In genomic region chr3:33426630-33427341, GRCh38 we compare ENCODE assay signal across 2 cellular contexts.
TF ChIP-seq lines count a peak whose summit lies in the region.

No MANE protein-coding gene starts in this region.

TF ChIP-seq in HCT116, 20 proteins besides CTCF, POLR2A, EP300 and RAD21:
- TF ChIP-seq TCF7L2 (IDR thresholded peaks at IDR 0.05; ENCODE audit: borderline replicate concordance, extremely low read depth, insufficient read depth, insufficient read length) (no peak), EZH2phosphoT487 (IDR thresholded peaks at IDR 0.05; ENCODE audit: borderline replicate concordance) (no peak), SRF (IDR thresholded peaks at IDR 0.05; ENCODE audit: low read depth) (no peak), POLR2AphosphoS5 (IDR thresholded peaks at IDR 0.05; ENCODE audit: low read depth, low read length) (no peak), EGR1 (IDR thresholded peaks at IDR 0.05; ENCODE audit: low read depth) (no peak), CBX3 (IDR thresholded peaks at IDR 0.05; ENCODE audit: low read depth) (no peak), SIN3A (IDR thresholded peaks at IDR 0.05; ENCODE audit: low read depth) (no peak)
- TF ChIP-seq, protein P1, sequence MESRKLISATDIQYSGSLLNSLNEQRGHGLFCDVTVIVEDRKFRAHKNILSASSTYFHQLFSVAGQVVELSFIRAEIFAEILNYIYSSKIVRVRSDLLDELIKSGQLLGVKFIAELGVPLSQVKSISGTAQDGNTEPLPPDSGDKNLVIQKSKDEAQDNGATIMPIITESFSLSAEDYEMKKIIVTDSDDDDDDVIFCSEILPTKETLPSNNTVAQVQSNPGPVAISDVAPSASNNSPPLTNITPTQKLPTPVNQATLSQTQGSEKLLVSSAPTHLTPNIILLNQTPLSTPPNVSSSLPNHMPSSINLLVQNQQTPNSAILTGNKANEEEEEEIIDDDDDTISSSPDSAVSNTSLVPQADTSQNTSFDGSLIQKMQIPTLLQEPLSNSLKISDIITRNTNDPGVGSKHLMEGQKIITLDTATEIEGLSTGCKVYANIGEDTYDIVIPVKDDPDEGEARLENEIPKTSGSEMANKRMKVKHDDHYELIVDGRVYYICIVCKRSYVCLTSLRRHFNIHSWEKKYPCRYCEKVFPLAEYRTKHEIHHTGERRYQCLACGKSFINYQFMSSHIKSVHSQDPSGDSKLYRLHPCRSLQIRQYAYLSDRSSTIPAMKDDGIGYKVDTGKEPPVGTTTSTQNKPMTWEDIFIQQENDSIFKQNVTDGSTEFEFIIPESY (IDR thresholded peaks at IDR 0.05; ENCODE audit: extremely low read depth, insufficient replicate concordance, low read length): no peak
- TF ChIP-seq, protein P2, sequence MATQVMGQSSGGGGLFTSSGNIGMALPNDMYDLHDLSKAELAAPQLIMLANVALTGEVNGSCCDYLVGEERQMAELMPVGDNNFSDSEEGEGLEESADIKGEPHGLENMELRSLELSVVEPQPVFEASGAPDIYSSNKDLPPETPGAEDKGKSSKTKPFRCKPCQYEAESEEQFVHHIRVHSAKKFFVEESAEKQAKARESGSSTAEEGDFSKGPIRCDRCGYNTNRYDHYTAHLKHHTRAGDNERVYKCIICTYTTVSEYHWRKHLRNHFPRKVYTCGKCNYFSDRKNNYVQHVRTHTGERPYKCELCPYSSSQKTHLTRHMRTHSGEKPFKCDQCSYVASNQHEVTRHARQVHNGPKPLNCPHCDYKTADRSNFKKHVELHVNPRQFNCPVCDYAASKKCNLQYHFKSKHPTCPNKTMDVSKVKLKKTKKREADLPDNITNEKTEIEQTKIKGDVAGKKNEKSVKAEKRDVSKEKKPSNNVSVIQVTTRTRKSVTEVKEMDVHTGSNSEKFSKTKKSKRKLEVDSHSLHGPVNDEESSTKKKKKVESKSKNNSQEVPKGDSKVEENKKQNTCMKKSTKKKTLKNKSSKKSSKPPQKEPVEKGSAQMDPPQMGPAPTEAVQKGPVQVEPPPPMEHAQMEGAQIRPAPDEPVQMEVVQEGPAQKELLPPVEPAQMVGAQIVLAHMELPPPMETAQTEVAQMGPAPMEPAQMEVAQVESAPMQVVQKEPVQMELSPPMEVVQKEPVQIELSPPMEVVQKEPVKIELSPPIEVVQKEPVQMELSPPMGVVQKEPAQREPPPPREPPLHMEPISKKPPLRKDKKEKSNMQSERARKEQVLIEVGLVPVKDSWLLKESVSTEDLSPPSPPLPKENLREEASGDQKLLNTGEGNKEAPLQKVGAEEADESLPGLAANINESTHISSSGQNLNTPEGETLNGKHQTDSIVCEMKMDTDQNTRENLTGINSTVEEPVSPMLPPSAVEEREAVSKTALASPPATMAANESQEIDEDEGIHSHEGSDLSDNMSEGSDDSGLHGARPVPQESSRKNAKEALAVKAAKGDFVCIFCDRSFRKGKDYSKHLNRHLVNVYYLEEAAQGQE (IDR thresholded peaks at IDR 0.05; ENCODE audit: low read depth): no peak
- TF ChIP-seq, protein P3, sequence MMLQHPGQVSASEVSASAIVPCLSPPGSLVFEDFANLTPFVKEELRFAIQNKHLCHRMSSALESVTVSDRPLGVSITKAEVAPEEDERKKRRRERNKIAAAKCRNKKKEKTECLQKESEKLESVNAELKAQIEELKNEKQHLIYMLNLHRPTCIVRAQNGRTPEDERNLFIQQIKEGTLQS (IDR thresholded peaks at IDR 0.05): no peak

TF ChIP-seq in K562, 482 proteins besides CTCF, POLR2A, EP300 and RAD21:
- TF ChIP-seq, protein P1 (CRISPR knock-in tag; IDR thresholded peaks at IDR 0.05): peak; percentile 49
- TF ChIP-seq ZNF431 (CRISPR knock-in tag; IDR thresholded peaks at IDR 0.05): no peak
- no peak for TF ChIP-seq ZNF124 (CRISPR knock-in tag; IDR thresholded peaks at IDR 0.05)
- TF ChIP-seq PRMT5 (CRISPR knock-in tag; IDR thresholded peaks at IDR 0.05): no peak
- no peak for TF ChIP-seq ARHGAP35 (IDR thresholded peaks at IDR 0.05; ENCODE audit: partially characterized antibody)
- no peak for TF ChIP-seq BCL6 (CRISPR knock-in tag; IDR thresholded peaks at IDR 0.05)
- TF ChIP-seq, protein P4, sequence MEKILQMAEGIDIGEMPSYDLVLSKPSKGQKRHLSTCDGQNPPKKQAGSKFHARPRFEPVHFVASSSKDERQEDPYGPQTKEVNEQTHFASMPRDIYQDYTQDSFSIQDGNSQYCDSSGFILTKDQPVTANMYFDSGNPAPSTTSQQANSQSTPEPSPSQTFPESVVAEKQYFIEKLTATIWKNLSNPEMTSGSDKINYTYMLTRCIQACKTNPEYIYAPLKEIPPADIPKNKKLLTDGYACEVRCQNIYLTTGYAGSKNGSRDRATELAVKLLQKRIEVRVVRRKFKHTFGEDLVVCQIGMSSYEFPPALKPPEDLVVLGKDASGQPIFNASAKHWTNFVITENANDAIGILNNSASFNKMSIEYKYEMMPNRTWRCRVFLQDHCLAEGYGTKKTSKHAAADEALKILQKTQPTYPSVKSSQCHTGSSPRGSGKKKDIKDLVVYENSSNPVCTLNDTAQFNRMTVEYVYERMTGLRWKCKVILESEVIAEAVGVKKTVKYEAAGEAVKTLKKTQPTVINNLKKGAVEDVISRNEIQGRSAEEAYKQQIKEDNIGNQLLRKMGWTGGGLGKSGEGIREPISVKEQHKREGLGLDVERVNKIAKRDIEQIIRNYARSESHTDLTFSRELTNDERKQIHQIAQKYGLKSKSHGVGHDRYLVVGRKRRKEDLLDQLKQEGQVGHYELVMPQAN (IDR thresholded peaks at IDR 0.05; ENCODE audit: borderline replicate concordance): no peak
- TF ChIP-seq RFX7 (CRISPR knock-in tag; IDR thresholded peaks at IDR 0.05): no peak
- TF ChIP-seq NR2C1 (IDR thresholded peaks at IDR 0.05): peak; percentile 17; the same call in 1 of the 2 replicates
- no peak for TF ChIP-seq NR2C1 (tag; IDR thresholded peaks at IDR 0.05)
- TF ChIP-seq, protein P5, sequence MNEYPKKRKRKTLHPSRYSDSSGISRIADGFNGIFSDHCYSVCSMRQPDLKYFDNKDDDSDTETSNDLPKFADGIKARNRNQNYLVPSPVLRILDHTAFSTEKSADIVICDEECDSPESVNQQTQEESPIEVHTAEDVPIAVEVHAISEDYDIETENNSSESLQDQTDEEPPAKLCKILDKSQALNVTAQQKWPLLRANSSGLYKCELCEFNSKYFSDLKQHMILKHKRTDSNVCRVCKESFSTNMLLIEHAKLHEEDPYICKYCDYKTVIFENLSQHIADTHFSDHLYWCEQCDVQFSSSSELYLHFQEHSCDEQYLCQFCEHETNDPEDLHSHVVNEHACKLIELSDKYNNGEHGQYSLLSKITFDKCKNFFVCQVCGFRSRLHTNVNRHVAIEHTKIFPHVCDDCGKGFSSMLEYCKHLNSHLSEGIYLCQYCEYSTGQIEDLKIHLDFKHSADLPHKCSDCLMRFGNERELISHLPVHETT (CRISPR knock-in tag; conservative IDR thresholded peaks at IDR 0.05 in 1 of 2, IDR thresholded peaks at IDR 0.05 in 1 of 2): no peak
